24 cellular contexts compared by ENCODE assay signal in genomic region chr10:29539398-29539797, GRCh38.
"Had no signal": no experiment of that assay in that cellular context is flagged by ENCODE, and none has a peak within 500 bp of the region (broad histone marks: within the 10 kb centered on the region; RNA-seq: fewer than 3 reads in every experiment).

No MANE protein-coding gene starts in this region.

- H3K27me3 ChIP-seq: adrenal gland, body of pancreas, neural progenitor cell, testis, transverse colon had no signal

- H3K36me3 ChIP-seq: adrenal gland, neural progenitor cell had no signal

- H3K27ac ChIP-seq: adrenal gland, body of pancreas, dorsolateral prefrontal cortex, neural progenitor cell, transverse colon had no signal

- H3K9me3 Mint-ChIP-seq: activated naive CD8-positive, alpha-beta T cell treated with anti-CD3 and anti-CD28 coated beads for 36 hours; activated T-cell treated with anti-CD3 and anti-CD28 coated beads, Interleukin-2, amount 50 U/mL, for 72 hours; naive thymus-derived CD8-positive, alpha-beta T cell; neural progenitor cell; stimulated activated naive B cell treated with anti-CD40 and anti-IgM and Interleukin-4, amounts not matched to agents 10 μg/mL and 1 μg/mL and 100 μg/mL, for 72 hours; T-cell had no signal

- H3K4me3 ChIP-seq: adrenal gland, body of pancreas, coronary artery, dorsolateral prefrontal cortex, neural progenitor cell, smooth muscle cell, testis, transverse colon had no signal

- H3K9me3 ChIP-seq: adrenal gland, body of pancreas, testis, transverse colon had no signal

- H3K27ac Mint-ChIP-seq: activated naive CD8-positive, alpha-beta T cell treated with anti-CD3 and anti-CD28 coated beads for 36 hours; activated T-cell treated with anti-CD3 and anti-CD28 coated beads, Interleukin-2, amount 50 U/mL, for 72 hours; neural progenitor cell; stimulated activated naive B cell treated with anti-CD40 and anti-IgM and Interleukin-4, amounts not matched to agents 10 μg/mL and 1 μg/mL and 100 μg/mL, for 72 hours; T-cell had no signal

- ATAC-seq: activated T-cell treated with anti-CD3 and anti-CD28 coated beads, Interleukin-2, amount 50 U/mL, for 72 hours; body of pancreas; naive thymus-derived CD8-positive, alpha-beta T cell; stimulated activated naive B cell treated with anti-CD40 and anti-IgM and Interleukin-4, amounts not matched to agents 10 μg/mL and 1 μg/mL and 100 μg/mL, for 72 hours; T-cell had no signal

- H3K4me3 Mint-ChIP-seq: activated naive CD8-positive, alpha-beta T cell treated with anti-CD3 and anti-CD28 coated beads for 36 hours; activated T-cell treated with anti-CD3 and anti-CD28 coated beads, Interleukin-2, amount 50 U/mL, for 72 hours; naive thymus-derived CD8-positive, alpha-beta T cell; neural progenitor cell; stimulated activated naive B cell treated with anti-CD40 and anti-IgM and Interleukin-4, amounts not matched to agents 10 μg/mL and 1 μg/mL and 100 μg/mL, for 72 hours; T-cell had no signal

- H3K27me3 Mint-ChIP-seq: activated naive CD8-positive, alpha-beta T cell treated with anti-CD3 and anti-CD28 coated beads for 36 hours; naive thymus-derived CD8-positive, alpha-beta T cell; T-cell had no signal

- DNase-seq: activated CD4-positive, alpha-beta T cell treated with anti-CD3 and anti-CD28 coated beads for 4 hours; activated CD4-positive, alpha-beta T cell treated with anti-CD3 and anti-CD28 coated beads, Interleukin-2, amount 50 U/mL, for 4 hours; activated naive CD4-positive, alpha-beta T cell; activated naive CD8-positive, alpha-beta T cell treated with anti-CD3 and anti-CD28 coated beads for 36 hours; activated T-cell treated with anti-CD3 and anti-CD28 coated beads for 4 hours; activated T-cell treated with anti-CD3 and anti-CD28 coated beads, Interleukin-2, amount 50 U/mL, for 72 hours; aorta; body of pancreas; dorsolateral prefrontal cortex; effector memory CD4-positive, alpha-beta T cell; erythroblast; foreskin melanocyte; naive thymus-derived CD8-positive, alpha-beta T cell; occipital lobe; retina; stimulated activated CD4-positive, alpha-beta T cell treated with anti-CD3 and anti-CD28 coated beads, Interleukin-1b, Interleukin-23, amount 100 ng/mL, for 48 hours; stimulated activated naive B cell treated with anti-CD40 and anti-IgM and Interleukin-4, amounts not matched to agents 10 μg/mL and 1 μg/mL and 100 μg/mL, for 72 hours; T-cell; testis; transverse colon had no signal

- H3K36me3 Mint-ChIP-seq: stimulated activated naive B cell treated with anti-CD40 and anti-IgM and Interleukin-4, amounts not matched to agents 10 μg/mL and 1 μg/mL and 100 μg/mL, for 72 hours had no signal
